In genomic region chr17:75131278-75132017, GRCh38 we compare ENCODE assay signal across 1 cellular context.
TF ChIP-seq lines count a peak whose summit lies in the region.

Gene NT5C (minus strand): TSS chr17:75131742. CDS start chr17:75131707, 35 bp downstream.

TF ChIP-seq in Ishikawa, 13 proteins besides CTCF, POLR2A, EP300 and RAD21 (continued from another document):
- TF ChIP-seq ZBTB7A (IDR thresholded peaks at IDR 0.05; ENCODE audit: low read depth) (peak; percentile 98), CREB1 (IDR thresholded peaks at IDR 0.05; ENCODE audit: low read depth) (no peak), CEBPB (IDR thresholded peaks at IDR 0.05) (no peak), TCF12 (IDR thresholded peaks at IDR 0.05; ENCODE audit: low read depth) (no peak), TEAD4 (IDR thresholded peaks at IDR 0.05) (peak; percentile 28; the same call in 1 of the 2 replicates), EGR1 (IDR thresholded peaks at IDR 0.05) (no peak)
